Comparison of ENCODE assay signal across 16 cellular contexts in genomic region chr3:15845475-15845874, GRCh38. TPM values are rescaled to one million over a fixed set of nuclear protein-coding genes. Genes with fewer than 3 reads are reported as not detected.
A peak's percentile ranks its signal among the peaks of the same experiment; 100 is the strongest.
DNase-seq lines count a peak whose midpoint lies in the region; ATAC-seq and TF ChIP-seq lines count a peak whose summit lies in the region.
"Had no signal": no experiment of that assay in that cellular context is flagged by ENCODE, and none has a peak within 500 bp of the region (broad histone marks: within the 10 kb centered on the region; RNA-seq: fewer than 3 reads in every experiment).

No MANE protein-coding gene starts in this region.

- H3K4me2 ChIP-seq in neural progenitor cell: no peak overlapping the region

- peaks cover 21% of the 10 kb centered on the region for H3K4me1 Mint-ChIP-seq in neural progenitor cell
- H3K4me1 Mint-ChIP-seq in CD4-positive, alpha-beta memory T cell: peaks cover 26 to 59% (median 44%) of the 10 kb centered on the region in 4 donors

- no peak overlapping the region for H3K4me3 ChIP-seq in neural progenitor cell
- H3K4me3 ChIP-seq in CD4-positive, alpha-beta memory T cell (ENCODE audit: low read length in 2 of 2): no peak overlapping the region
- H3K4me3 ChIP-seq: ascending aorta, suprapubic skin had no signal

- H3K9ac ChIP-seq in neural progenitor cell: no peak overlapping the region

- no peak overlapping the region for H3K27ac ChIP-seq in neural progenitor cell
- no peak overlapping the region for H3K27ac ChIP-seq in CD4-positive, alpha-beta memory T cell (ENCODE audit: low read depth, low read length)
- H3K27ac ChIP-seq: ascending aorta, foreskin keratinocyte, suprapubic skin had no signal

- H3K9me3 Mint-ChIP-seq in neural progenitor cell: peaks cover 32% of the 10 kb centered on the region
- peaks cover 0 to 16% (median 10%) of the 10 kb centered on the region in 8 donors for H3K9me3 Mint-ChIP-seq in CD4-positive, alpha-beta memory T cell

- peaks cover 11% of the 10 kb centered on the region for H4K20me1 ChIP-seq in neural progenitor cell (ENCODE audit: low read depth)

- no peaks in the 10 kb centered on the region for H3K9me3 ChIP-seq in neural progenitor cell (ENCODE audit: low read depth)
- no peaks in the 10 kb centered on the region for H3K9me3 ChIP-seq in CD4-positive, alpha-beta memory T cell (ENCODE audit: control insufficient read depth in 1 of 2, low read length in 2 of 2)
- H3K9me3 ChIP-seq: suprapubic skin had no signal

- H3K36me3 Mint-ChIP-seq in neural progenitor cell: peaks cover 29% of the 10 kb centered on the region
- H3K36me3 Mint-ChIP-seq in CD4-positive, alpha-beta memory T cell: peaks cover 10 to 12% of the 10 kb centered on the region in 2 donors

- H3K4me3 Mint-ChIP-seq in neural progenitor cell: no peak overlapping the region
- H3K4me3 Mint-ChIP-seq in CD4-positive, alpha-beta memory T cell: no peak overlapping the region

- H3K27me3 Mint-ChIP-seq in neural progenitor cell (ENCODE audit: insufficient read depth, low read depth): no peaks in the 10 kb centered on the region
- no peaks in the 10 kb centered on the region for H3K27me3 Mint-ChIP-seq in CD4-positive, alpha-beta memory T cell

- DNase-seq in LHCN-M2 (ENCODE audit: low read depth): peak; percentile 13
- DNase-seq in neural progenitor cell (ENCODE audit: low spot score): no peak
- no peak for DNase-seq in NCI-H1694 (lab: John Stamatoyannopoulos, UW)
- no peak for DNase-seq in CD4-positive, alpha-beta memory T cell
- no peak for DNase-seq in hippocampal formation (lab: John Stamatoyannopoulos, UW)
- DNase-seq: C1 segment of cervical spinal cord; effector memory CD4-positive, alpha-beta T cell; EL; NCI-H1105; NCI-H446 treated with DMSO at 0.1 percent for 48 hours had no signal

- TF ChIP-seq CTCF in neural progenitor cell (IDR thresholded peaks at IDR 0.05): no peak

- CTCF ChIA-PET in CD4-positive, alpha-beta memory T cell (lab: Charles Lee; ENCODE audit: partially characterized antibody): no interaction called here

- no peaks in the 10 kb centered on the region for H3F3A ChIP-seq in neural progenitor cell (ENCODE audit: low read depth)

- peaks cover 6% of the 10 kb centered on the region for H3K4me1 ChIP-seq in neural progenitor cell
- no peaks in the 10 kb centered on the region for H3K4me1 ChIP-seq in CD4-positive, alpha-beta memory T cell (ENCODE audit: insufficient read depth, low read length)
- H3K4me1 ChIP-seq: foreskin keratinocyte, suprapubic skin had no signal

- no peak overlapping the region for H3K27ac Mint-ChIP-seq in neural progenitor cell
- peak overlapping the region in 1 of 7 donors; percentile 72 for H3K27ac Mint-ChIP-seq in CD4-positive, alpha-beta memory T cell

- no peaks in the 10 kb centered on the region for H3K27me3 ChIP-seq in neural progenitor cell
- H3K27me3 ChIP-seq in CD4-positive, alpha-beta memory T cell (ENCODE audit: insufficient read depth, low read length): no peaks in the 10 kb centered on the region
- H3K27me3 ChIP-seq: ascending aorta, foreskin keratinocyte, suprapubic skin had no signal

- ATAC-seq in GM18498 (IDR thresholded peaks at IDR 0.05; ENCODE audit: unreplicated experiment): peak; percentile 53
- ATAC-seq in GM18867 (IDR thresholded peaks at IDR 0.05; ENCODE audit: unreplicated experiment): peak; percentile 70
- ATAC-seq in HG02623 (IDR thresholded peaks at IDR 0.05; ENCODE audit: unreplicated experiment): peak; percentile 75
- ATAC-seq: foreskin keratinocyte had no signal

- H3K36me3 ChIP-seq in neural progenitor cell: no peaks in the 10 kb centered on the region
- no peaks in the 10 kb centered on the region for H3K36me3 ChIP-seq in CD4-positive, alpha-beta memory T cell (ENCODE audit: insufficient read depth, low read length)
- H3K36me3 ChIP-seq: ascending aorta, suprapubic skin had no signal

- intact Hi-C loops in CD4-positive, alpha-beta memory T cell (cut with micrococcal nuclease): no loop called here

- peaks cover 96% of the 10 kb centered on the region for H3K79me2 ChIP-seq in neural progenitor cell (ENCODE audit: low read depth)

- H2AFZ ChIP-seq in neural progenitor cell (replicated peaks): no peak overlapping the region

- POLR2A ChIA-PET in CD4-positive, alpha-beta memory T cell (lab: Charles Lee; ENCODE audit: partially characterized antibody): interaction anchor here (0.9 kb wide), 1 partner anchor 11 kb away, joined by 3 read pairs; no protein-coding TSS in a partner anchor

RNA-seq across cellular contexts. Expression of gene ANKRD28, which starts 47.7 kb away (rescaled TPM):
- total RNA-seq in LHCN-M2 (2014; rRNA removed) (181 and 196 TPM in 2 replicates), neural progenitor cell (ENCODE audit: low replicate concordance) (29.3 and 36.4 TPM in 2 replicates)
- 40.7 TPM for polyA plus RNA-seq in LHCN-M2 (2012)
- total RNA-seq in CD4-positive, alpha-beta memory T cell: 10 to 100 TPM; 35.9 to 42.0 TPM
- 10 to 100 TPM in 1 of 2 donors, 1 to 10 TPM in 1; 8.5 to 18.5 TPM for polyA plus RNA-seq in CD4-positive, alpha-beta memory T cell
